17 cellular contexts compared by ENCODE assay signal in genomic region chr1:44608141-44608540, GRCh38.
A peak's percentile ranks its signal among the peaks of the same experiment; 100 is the strongest.
DNase-seq lines count a peak whose midpoint lies in the region; ATAC-seq, FAIRE-seq and TF ChIP-seq lines count a peak whose summit lies in the region.
"Had no signal": no experiment of that assay in that cellular context is flagged by ENCODE, and none has a peak within 500 bp of the region (broad histone marks: within the 10 kb centered on the region; RNA-seq: fewer than 3 reads in every experiment).

No MANE protein-coding gene starts in this region.

- peak; percentile 49 for TF ChIP-seq CTCF in GM12864 (IDR thresholded peaks at IDR 0.05; ENCODE audit: low read depth, low read length, missing control alignments)
- peak; percentile 22; the same call in 1 of the 2 replicates for TF ChIP-seq CTCF in IMR-90 (conservative IDR thresholded peaks at IDR 0.05; ENCODE audit: low read depth, low read length)
- peak; percentile 5 for TF ChIP-seq CTCF in astrocyte (IDR thresholded peaks at IDR 0.05; ENCODE audit: insufficient read depth, low read depth, low read length)
- peak in 2 of 3 experiments; percentile 35 to 39 for TF ChIP-seq CTCF in keratinocyte (optimal IDR thresholded peaks at IDR 0.05 in 1 of 3, IDR thresholded peaks at IDR 0.05 in 1 of 3, conservative IDR thresholded peaks at IDR 0.05 in 1 of 3; ENCODE audit: extremely low read depth in 1 of 3, insufficient read depth in 2 of 3, low read length in 3 of 3)
- TF ChIP-seq CTCF in heart right ventricle (IDR thresholded peaks at IDR 0.05) = peak in 1 of 9 donors; percentile 12

- no peaks in the 10 kb centered on the region for H4K20me1 ChIP-seq in IMR-90 (ENCODE audit: insufficient read depth, low read length)
- H4K20me1 ChIP-seq in astrocyte (ENCODE audit: insufficient read depth, low read length) = no peaks in the 10 kb centered on the region
- no peaks in the 10 kb centered on the region for H4K20me1 ChIP-seq in keratinocyte (ENCODE audit: control insufficient read depth, extremely low read depth, insufficient read depth, low read length)

- H2AFZ ChIP-seq in IMR-90 (replicated peaks; ENCODE audit: low read length, poor library complexity) (no peak overlapping the region), astrocyte (ENCODE audit: low read depth, low read length) (no peak overlapping the region), keratinocyte (ENCODE audit: control insufficient read depth, low read length) (no peak overlapping the region)

- no peaks in the 10 kb centered on the region for H3K79me2 ChIP-seq in astrocyte (ENCODE audit: insufficient read depth, low read length)
- H3K79me2 ChIP-seq in keratinocyte (ENCODE audit: control insufficient read depth, insufficient read depth, low read length) = no peaks in the 10 kb centered on the region

- H2AK5ac ChIP-seq in IMR-90 (ENCODE audit: low read depth, low read length) = no peak overlapping the region

- intact Hi-C loops in IMR-90 (cut with micrococcal nuclease) (no loop called here), heart right ventricle (cut with DNase I) (loop anchor here in 6 of 10 donors (2.0 kb wide), 1 partner anchor 45 kb away; no protein-coding TSS in a partner anchor)

- H3K9me1 ChIP-seq in IMR-90 (ENCODE audit: insufficient read depth, low read length) (no peaks in the 10 kb centered on the region), keratinocyte (ENCODE audit: control insufficient read depth, extremely low read depth, insufficient read depth, low read length) (no peaks in the 10 kb centered on the region)

- no peak overlapping the region for H3K9ac ChIP-seq in IMR-90 (ENCODE audit: low read depth, low read length)
- no peak overlapping the region for H3K9ac ChIP-seq in astrocyte (ENCODE audit: low read length)
- no peak overlapping the region for H3K9ac ChIP-seq in keratinocyte (ENCODE audit: control insufficient read depth, extremely low read depth, insufficient read depth, low read length)

- POLR2A ChIA-PET in IMR-90 (lab: Charles Lee; ENCODE audit: unreplicated experiment) = no interaction called here

- dilution Hi-C loops in IMR-90 (cut with HindIII; ENCODE audit: low sequenced_read_pairs, unreplicated experiment) = no loop called here
- dilution Hi-C loops in keratinocyte (cut with MboI; ENCODE audit: extremely low pct_ligation_motif_present, low sequenced_read_pairs) = no loop called here

- no peak overlapping the region for H3K4me3 ChIP-seq in GM12864 (ENCODE audit: low read depth, low read length)
- no peak overlapping the region for H3K4me3 ChIP-seq in IMR-90 (ENCODE audit: insufficient read depth, low read depth, low read length)
- no peak overlapping the region for H3K4me3 ChIP-seq in astrocyte (ENCODE audit: insufficient read depth, low read depth, low read length)
- no peak overlapping the region for H3K4me3 ChIP-seq in keratinocyte (ENCODE audit: control insufficient read depth in 2 of 3, extremely low read depth in 1 of 3, insufficient read depth in 2 of 3, low read depth in 1 of 3, low read length in 3 of 3)
- no peak overlapping the region for H3K4me3 ChIP-seq in heart right ventricle
- no peak overlapping the region for H3K4me3 ChIP-seq in MG63
- H3K4me3 ChIP-seq: tibial artery had no signal

- no peak overlapping the region for H3K4me3 Mint-ChIP-seq in astrocyte (ENCODE audit: unreplicated experiment)
- H3K4me3 Mint-ChIP-seq: nephron had no signal

- CTCF ChIA-PET in IMR-90 (lab: Yijun Ruan, JAX) = interaction anchor here (0.6 to 5.0 kb wide), 5 partner anchors 8 to 833 kb away, joined by 3 to 39 read pairs (median 3); no protein-coding TSS in a partner anchor

- ATAC-seq in IMR-90 (ENCODE audit: low read depth) (no peak), heart right ventricle (no peak)
- ATAC-seq: left cardiac atrium had no signal

- no peak overlapping the region for H3K56ac ChIP-seq in IMR-90 (ENCODE audit: extremely low read depth, insufficient read depth, low read length)

- no peak overlapping the region for H2AK9ac ChIP-seq in IMR-90 (replicated peaks; ENCODE audit: low read depth, low read length, poor library complexity)

- no peak overlapping the region for H2BK120ac ChIP-seq in IMR-90 (ENCODE audit: low read depth, low read length)

- H3K18ac ChIP-seq in IMR-90 (ENCODE audit: low read depth, low read length) = no peak overlapping the region

- no TSS peak for BruUV-seq in IMR-90 (replicated peaks; lab: Mats Ljungman, UMichigan)

- no peak overlapping the region for H2BK5ac ChIP-seq in IMR-90 (ENCODE audit: low read depth, low read length, poor library complexity, severe bottlenecking)

- peaks cover 27% of the 10 kb centered on the region for H3K27me3 Mint-ChIP-seq in astrocyte (ENCODE audit: low read depth, unreplicated experiment)

- H2BK20ac ChIP-seq in IMR-90 (ENCODE audit: low read depth, low read length) = no peak overlapping the region

- no peak overlapping the region for H4K8ac ChIP-seq in IMR-90 (ENCODE audit: low read depth in 2 of 2, low read length in 2 of 2)

- H2BK15ac ChIP-seq in IMR-90 (ENCODE audit: low read depth, low read length) = no peak overlapping the region

- no peak overlapping the region for H3K4ac ChIP-seq in IMR-90 (ENCODE audit: low read depth, low read length)

- FAIRE-seq in astrocyte (lab: Jason Lieb, UNC) (no peak), keratinocyte (lab: Jason Lieb, UNC) (no peak)
- FAIRE-seq: D721Med, GM18507 had no signal

- TF ChIP-seq RAD21 in IMR-90 (IDR thresholded peaks at IDR 0.05; ENCODE audit: low read length) = no peak

- H4K91ac ChIP-seq in IMR-90 (ENCODE audit: insufficient read depth, low read depth, low read length) = no peak overlapping the region

- no peak for TF ChIP-seq POLR2A in IMR-90 (IDR thresholded peaks at IDR 0.05; ENCODE audit: low read depth, low read length)

- H3K27me3 ChIP-seq in IMR-90 (ENCODE audit: control insufficient read depth, insufficient read depth, low read length) = peaks cover 51% of the 10 kb centered on the region
- H3K27me3 ChIP-seq in astrocyte (ENCODE audit: insufficient read depth, low read length) = peaks cover 11% of the 10 kb centered on the region
- H3K27me3 ChIP-seq in keratinocyte (ENCODE audit: control insufficient read depth, extremely low read depth, insufficient read depth, low read length) = peaks cover 7% of the 10 kb centered on the region
- H3K27me3 ChIP-seq in heart right ventricle = peaks cover 0 to 32% (median 4%) of the 10 kb centered on the region in 7 donors
- H3K27me3 ChIP-seq in MG63 = no peaks in the 10 kb centered on the region

- no peaks in the 10 kb centered on the region for H3K79me1 ChIP-seq in IMR-90 (ENCODE audit: low read depth in 1 of 2, low read length in 2 of 2)

- in situ Hi-C loops in IMR-90 (cut with MboI; ENCODE audit: low sequenced_read_pairs) = loop anchor here (5.0 kb wide), 1 partner anchor 44 kb away; no protein-coding TSS in a partner anchor

- H3K27ac ChIP-seq in IMR-90 (ENCODE audit: insufficient read depth, low read length) (no peak overlapping the region), astrocyte (ENCODE audit: low read depth, low read length) (no peak overlapping the region), keratinocyte (ENCODE audit: control insufficient read depth, insufficient read depth, low read length) (no peak overlapping the region), heart right ventricle (no peak overlapping the region)
- H3K27ac ChIP-seq: tibial artery had no signal

- no peak overlapping the region for H3K14ac ChIP-seq in IMR-90 (replicated peaks; ENCODE audit: low read depth, low read length)

- H3K4me1 ChIP-seq in IMR-90 (ENCODE audit: control insufficient read depth, insufficient read depth, low read length) (no peaks in the 10 kb centered on the region), astrocyte (ENCODE audit: insufficient read depth, low read length) (no peaks in the 10 kb centered on the region), keratinocyte (ENCODE audit: control insufficient read depth, extremely low read depth, insufficient read depth, low read length) (peaks cover 3% of the 10 kb centered on the region), heart right ventricle (no peaks in the 10 kb centered on the region)
- H3K4me1 ChIP-seq: tibial artery had no signal

- no peak overlapping the region for H4K5ac ChIP-seq in IMR-90 (ENCODE audit: low read depth, low read length)

- no peak overlapping the region for H3K27ac Mint-ChIP-seq in astrocyte (ENCODE audit: unreplicated experiment)
- H3K27ac Mint-ChIP-seq: nephron had no signal

- H3K23ac ChIP-seq in IMR-90 (ENCODE audit: low read depth, low read length) = no peak overlapping the region

- WGBS in IMR-90 (ENCODE audit: extremely low coverage in 2 of 2, insufficient read length in 1 of 2), 2 experiments = 46% methylated on average over 2 of the region's 6 CpGs; no CpG with 5 or more reads in 1 of the 2 experiments
- 81 to 83% methylated on average over 6 of the region's 6 CpGs for WGBS in heart right ventricle, 2 donors

- no peaks in the 10 kb centered on the region for H3K4me1 Mint-ChIP-seq in astrocyte (ENCODE audit: low read depth, unreplicated experiment)

- no peak overlapping the region for H3K4me2 ChIP-seq in IMR-90 (ENCODE audit: low read depth, low read length)
- no peak overlapping the region for H3K4me2 ChIP-seq in astrocyte (ENCODE audit: low read length)
- H3K4me2 ChIP-seq in keratinocyte (ENCODE audit: control insufficient read depth, extremely low read depth, insufficient read depth, low read depth, low read length) = no peak overlapping the region

- no peaks in the 10 kb centered on the region for H3K36me3 Mint-ChIP-seq in astrocyte (ENCODE audit: low read depth, unreplicated experiment)

- no peaks in the 10 kb centered on the region for H3K36me3 ChIP-seq in IMR-90 (ENCODE audit: control insufficient read depth, insufficient read depth, low read length)
- no peaks in the 10 kb centered on the region for H3K36me3 ChIP-seq in astrocyte (ENCODE audit: insufficient read depth, low read length)
- no peaks in the 10 kb centered on the region for H3K36me3 ChIP-seq in keratinocyte (ENCODE audit: control insufficient read depth in 2 of 2, extremely low read depth in 1 of 2, insufficient read depth in 2 of 2, low read length in 2 of 2)
- H3K36me3 ChIP-seq in heart right ventricle = no peaks in the 10 kb centered on the region
- H3K36me3 ChIP-seq in MG63 = no peaks in the 10 kb centered on the region
- H3K36me3 ChIP-seq: tibial artery had no signal

- H3K9me3 Mint-ChIP-seq in astrocyte (ENCODE audit: unreplicated experiment) = peaks cover 1% of the 10 kb centered on the region
- H3K9me3 Mint-ChIP-seq: nephron had no signal

- no peaks in the 10 kb centered on the region for H3K9me3 ChIP-seq in IMR-90 (ENCODE audit: control insufficient read depth, insufficient read depth, low read length)
- H3K9me3 ChIP-seq in astrocyte (ENCODE audit: insufficient read depth, low read depth, low read length) = no peaks in the 10 kb centered on the region
- no peaks in the 10 kb centered on the region for H3K9me3 ChIP-seq in keratinocyte (ENCODE audit: control insufficient read depth, low read depth, low read length)
- no peaks in the 10 kb centered on the region for H3K9me3 ChIP-seq in heart right ventricle
- H3K9me3 ChIP-seq in MG63 = no peaks in the 10 kb centered on the region
- H3K9me3 ChIP-seq: tibial artery had no signal

- no peak for DNase-seq in GM12864 (ENCODE audit: low read depth)
- no peak for DNase-seq in IMR-90
- DNase-seq in astrocyte (ENCODE audit: low read depth) = no peak
- no peak for DNase-seq in keratinocyte (ENCODE audit: low read depth, low spot score)
- no peak for DNase-seq in SK-N-DZ (ENCODE audit: low spot score)
- DNase-seq in heart right ventricle = no peak
- DNase-seq in MG63 = no peak
- DNase-seq: activated CD4-positive, alpha-beta T cell treated with anti-CD3 and anti-CD28 coated beads, Interleukin-2, amount 50 U/mL, for 1 hour; activated gamma-delta T cell treated with Interleukin-2 at 50 U/mL for 16 hours; left cardiac atrium; NCI-H1092; NCI-H510A treated with DMSO at 0.1 percent for 48 hours; T-helper 1 cell; tibial artery had no signal
